ENCODE assay signal across 28 cellular contexts in the genomic region with DNA sequence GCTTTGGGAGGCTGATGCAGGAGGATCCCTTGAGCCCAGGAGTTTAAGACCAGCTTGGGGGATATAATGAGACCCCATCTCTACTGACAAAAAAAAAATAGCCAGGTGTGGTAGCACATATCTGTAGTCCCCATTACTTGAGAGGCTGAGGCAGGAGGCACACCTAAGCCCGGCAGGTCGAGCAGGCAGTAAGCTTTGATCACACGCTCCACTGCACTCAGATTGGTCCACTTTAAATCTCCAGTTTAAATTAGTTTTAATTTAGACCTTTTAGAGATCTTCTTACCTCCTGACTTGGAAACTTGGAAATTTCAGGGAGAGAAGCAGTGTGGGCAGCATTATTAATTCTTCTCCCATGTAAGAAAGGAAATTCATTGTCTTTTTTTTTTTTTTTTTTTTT. TPM values are rescaled to one million over a fixed set of nuclear protein-coding genes. Genes with fewer than 3 reads are reported as not detected.
DNase-seq lines count a peak whose midpoint lies in the region; ATAC-seq, FAIRE-seq and TF ChIP-seq lines count a peak whose summit lies in the region.
"Had no signal": no experiment of that assay in that cellular context is flagged by ENCODE, and none has a peak within 500 bp of the region (broad histone marks: within the 10 kb centered on the region; RNA-seq: fewer than 3 reads in every experiment).

No MANE protein-coding gene starts in this region.

- H3K36me3 ChIP-seq in osteoblast (ENCODE audit: insufficient read depth, low read length) = no peaks in the 10 kb centered on the region
- no peaks in the 10 kb centered on the region for H3K36me3 ChIP-seq in lower lobe of right lung

- H2AFZ ChIP-seq in osteoblast (ENCODE audit: low read length) = no peak overlapping the region
- H2AFZ ChIP-seq: parathyroid adenoma had no signal

- peak overlapping the region; percentile 37 for H3K4me2 ChIP-seq in osteoblast (ENCODE audit: insufficient read depth, low read length)

- H3K4me3 ChIP-seq in osteoblast (ENCODE audit: insufficient read depth, low read length) (no peak overlapping the region), lower lobe of right lung (no peak overlapping the region)
- H3K4me3 ChIP-seq: dorsolateral prefrontal cortex had no signal

- H3K4me1 ChIP-seq in osteoblast (ENCODE audit: insufficient read depth, low read length) (peaks cover 27% of the 10 kb centered on the region), lower lobe of right lung (no peaks in the 10 kb centered on the region)
- H3K4me1 ChIP-seq: parathyroid adenoma had no signal

- ATAC-seq in esophagus mucosa (peak; percentile 46), lower lobe of right lung (no peak)
- ATAC-seq: activated T-cell treated with anti-CD3 and anti-CD28 coated beads, Interleukin-2, amount 50 U/mL, for 72 hours; sciatic nerve had no signal

- intact Hi-C loops in Calu3 (cut with micrococcal nuclease; ENCODE audit: unreplicated experiment) (no loop called here), lower lobe of right lung (cut with DNase I) (no loop called here)

- no peak overlapping the region for H3K4me3 Mint-ChIP-seq in Calu3 (ENCODE audit: low read depth, unreplicated experiment)
- H3K4me3 Mint-ChIP-seq: activated naive CD4-positive, alpha-beta T cell treated with anti-CD3 and anti-CD28 coated beads, Interleukin-2, amount 10 ng/mL, durations not matched to agents 7 days and 5 days; activated T-cell treated with anti-CD3 and anti-CD28 coated beads, Interleukin-2, amount 50 U/mL, for 72 hours; CD14-positive monocyte; central memory CD8-positive, alpha-beta T cell; naive thymus-derived CD4-positive, alpha-beta T cell had no signal

- H3K27me3 Mint-ChIP-seq in Calu3 (ENCODE audit: unreplicated experiment) = no peaks in the 10 kb centered on the region
- H3K27me3 Mint-ChIP-seq: activated naive CD4-positive, alpha-beta T cell treated with anti-CD3 and anti-CD28 coated beads, Interleukin-2, amount 10 ng/mL, durations not matched to agents 7 days and 5 days; central memory CD8-positive, alpha-beta T cell; naive thymus-derived CD4-positive, alpha-beta T cell had no signal

- H3K27me3 ChIP-seq in osteoblast (ENCODE audit: insufficient read depth, low read length) = no peaks in the 10 kb centered on the region
- no peaks in the 10 kb centered on the region for H3K27me3 ChIP-seq in lower lobe of right lung (ENCODE audit: low read depth)
- H3K27me3 ChIP-seq: dorsolateral prefrontal cortex had no signal

- H3K9me3 Mint-ChIP-seq in Calu3 (ENCODE audit: low read depth, unreplicated experiment) = no peaks in the 10 kb centered on the region

- TF ChIP-seq CTCF in Calu3 (IDR thresholded peaks at IDR 0.05; ENCODE audit: unreplicated experiment) (no peak), osteoblast (IDR thresholded peaks at IDR 0.05; ENCODE audit: extremely low read depth, low read depth, low read length) (no peak), lower lobe of right lung (IDR thresholded peaks at IDR 0.05) (no peak)

- H3K27ac ChIP-seq in osteoblast (ENCODE audit: low read depth, low read length) (peak overlapping the region; percentile 78), lower lobe of right lung (no peak overlapping the region)
- H3K27ac ChIP-seq: dorsolateral prefrontal cortex, parathyroid adenoma had no signal

- peak overlapping the region; percentile 15 for H3K27ac Mint-ChIP-seq in Calu3 (ENCODE audit: unreplicated experiment)
- H3K27ac Mint-ChIP-seq: activated naive CD4-positive, alpha-beta T cell treated with anti-CD3 and anti-CD28 coated beads, Interleukin-2, amount 10 ng/mL, durations not matched to agents 7 days and 5 days; activated T-cell treated with anti-CD3 and anti-CD28 coated beads, Interleukin-2, amount 50 U/mL, for 72 hours; CD14-positive monocyte; naive thymus-derived CD4-positive, alpha-beta T cell had no signal

- H3K79me2 ChIP-seq in osteoblast (ENCODE audit: insufficient read depth, low read length) = no peaks in the 10 kb centered on the region
- H3K79me2 ChIP-seq: parathyroid adenoma had no signal

- no peaks in the 10 kb centered on the region for H4K20me1 ChIP-seq in osteoblast (ENCODE audit: insufficient read depth, low read length)

- H3K9me3 ChIP-seq in osteoblast (ENCODE audit: low read depth, low read length) = no peaks in the 10 kb centered on the region
- no peaks in the 10 kb centered on the region for H3K9me3 ChIP-seq in lower lobe of right lung

- CTCF ChIA-PET in Calu3 (lab: Charles Lee) = interaction anchor here (1.0 kb wide), 1 partner anchor 192 kb away, joined by 3 read pairs; no protein-coding TSS in a partner anchor

- H3K4me1 Mint-ChIP-seq in Calu3 (ENCODE audit: low read depth, unreplicated experiment) = no peaks in the 10 kb centered on the region
- H3K4me1 Mint-ChIP-seq: activated naive CD4-positive, alpha-beta T cell treated with anti-CD3 and anti-CD28 coated beads, Interleukin-2, amount 10 ng/mL, durations not matched to agents 7 days and 5 days; central memory CD8-positive, alpha-beta T cell had no signal

- no peaks in the 10 kb centered on the region for H3K36me3 Mint-ChIP-seq in Calu3 (ENCODE audit: insufficient read depth, unreplicated experiment)
- H3K36me3 Mint-ChIP-seq: activated naive CD4-positive, alpha-beta T cell treated with anti-CD3 and anti-CD28 coated beads, Interleukin-2, amount 10 ng/mL, durations not matched to agents 7 days and 5 days; CD14-positive monocyte had no signal

- DNase-seq in Calu3 (no peak), RCC 7860 (ENCODE audit: low spot score) (peak; percentile 64), osteoblast (ENCODE audit: insufficient read length, low spot score, missing footprints) (no peak), mucosa of gallbladder (ENCODE audit: low spot score) (no peak), T1000 (lab: John Stamatoyannopoulos, UW) (no peak), lower lobe of right lung (no peak), epidermal melanocyte (ENCODE audit: insufficient read length, low spot score) (no peak)
- DNase-seq: activated CD4-positive, alpha-beta T cell treated with anti-CD3 and anti-CD28 coated beads for 48 hours; activated naive CD4-positive, alpha-beta T cell treated with anti-CD3 and anti-CD28 coated beads, Interleukin-2, amount 10 ng/mL, durations not matched to agents 7 days and 5 days; activated T-cell treated with anti-CD3 and anti-CD28 coated beads, Interleukin-2, amount 50 U/mL, for 72 hours; anterior cingulate cortex; dorsolateral prefrontal cortex; erythroblast; Karpas-422; kidney; naive thymus-derived CD4-positive, alpha-beta T cell; NCI-H1092 treated with DMSO at 0.1 percent for 48 hours; NCI-H2029; NK-92 treated with Interleukin-12 subunit alpha and Interleukin-12 subunit beta, amount 100 ng/mL, for 24 hours; RPMI8226; substantia nigra had no signal

- no peak for FAIRE-seq in RCC 7860 (lab: Jason Lieb, UNC)
- FAIRE-seq: frontal cortex, GM19239, kidney had no signal

- no TSS peak for BruUV-seq in Calu3 (replicated peaks; lab: Mats Ljungman, UMichigan)

RNA-seq across cellular contexts. Expression of a gene that starts 16.8 kb away (rescaled TPM):
- total RNA-seq in Calu3 (2022) = 9.9 and 12.9 TPM in 2 replicates
- total RNA-seq in esophagus mucosa = 1.1 TPM
- 13.0 and 25.6 TPM in 2 replicates for total RNA-seq in osteoblast
- total RNA-seq in mucosa of gallbladder = 27.2 TPM
- 6.6 TPM for total RNA-seq in lower lobe of right lung
- total RNA-seq: activated T-cell treated with anti-CD3 and anti-CD28 coated beads, Interleukin-2, amount 50 U/mL, for 72 hours had no signal
